ENCODE assay signal across 23 cellular contexts in the genomic region with DNA sequence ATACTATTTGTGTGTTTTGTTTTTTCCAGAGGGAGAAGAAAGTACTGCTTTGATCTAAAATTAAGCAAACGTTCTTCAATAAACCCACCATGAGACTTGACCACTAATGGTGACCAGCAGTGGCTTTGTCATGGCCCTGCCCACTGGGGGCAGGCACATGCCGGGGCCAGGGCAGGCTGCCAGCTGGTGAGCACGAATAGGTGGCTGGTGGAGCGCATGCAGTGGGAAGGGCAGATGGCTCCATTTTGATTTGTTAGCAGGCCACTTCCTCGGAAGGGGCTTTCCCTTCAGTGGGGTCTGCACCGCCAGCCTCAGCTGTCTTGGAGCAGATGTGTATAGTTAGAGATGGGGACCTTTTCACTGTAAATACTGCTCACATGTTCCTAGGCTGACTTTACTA.
"Had no signal": no experiment of that assay in that cellular context is flagged by ENCODE, and none has a peak within 500 bp of the region (broad histone marks: within the 10 kb centered on the region; RNA-seq: fewer than 3 reads in every experiment).

No MANE protein-coding gene starts in this region.

- H3K9me3 Mint-ChIP-seq: activated CD4-positive, alpha-beta memory T cell treated with anti-CD3 and anti-CD28 coated beads, Interleukin-2, amount 10 ng/mL, durations not matched to agents 7 days and 5 days; activated naive CD4-positive, alpha-beta T cell treated with anti-CD3 and anti-CD28 coated beads for 36 hours; activated naive CD8-positive, alpha-beta T cell treated with anti-CD3 and anti-CD28 coated beads for 36 hours; activated T-helper 17 cell treated with anti-CD3 and anti-CD28 coated beads, Interleukin-2, amount 50 U/mL, for 72 hours had no signal

- H3K27me3 Mint-ChIP-seq: activated CD4-positive, alpha-beta memory T cell treated with anti-CD3 and anti-CD28 coated beads, Interleukin-2, amount 10 ng/mL, durations not matched to agents 7 days and 5 days; activated CD4-positive, alpha-beta T cell treated with anti-CD3 and anti-CD28 coated beads for 36 hours; activated naive CD8-positive, alpha-beta T cell treated with anti-CD3 and anti-CD28 coated beads for 36 hours; activated T-helper 17 cell treated with anti-CD3 and anti-CD28 coated beads, Interleukin-2, amount 50 U/mL, for 72 hours had no signal

- H3K4me1 Mint-ChIP-seq: activated CD4-positive, alpha-beta memory T cell treated with anti-CD3 and anti-CD28 coated beads, Interleukin-2, amount 10 ng/mL, durations not matched to agents 7 days and 5 days; activated CD4-positive, alpha-beta T cell treated with anti-CD3 and anti-CD28 coated beads for 36 hours; activated naive CD8-positive, alpha-beta T cell treated with anti-CD3 and anti-CD28 coated beads for 36 hours; activated T-helper 17 cell treated with anti-CD3 and anti-CD28 coated beads, Interleukin-2, amount 50 U/mL, for 72 hours had no signal

- DNase-seq: activated CD4-positive, alpha-beta memory T cell treated with anti-CD3 and anti-CD28 coated beads, Interleukin-2, amount 10 ng/mL, durations not matched to agents 7 days and 5 days; activated CD4-positive, alpha-beta T cell treated with anti-CD3 and anti-CD28 coated beads for 36 hours; activated CD4-positive, alpha-beta T cell treated with anti-CD3 and anti-CD28 coated beads, Interleukin-2, amount 50 U/mL, for 1 hour; activated gamma-delta T cell; activated naive CD4-positive, alpha-beta T cell treated with anti-CD3 and anti-CD28 coated beads for 36 hours; activated naive CD8-positive, alpha-beta T cell treated with anti-CD3 and anti-CD28 coated beads for 36 hours; activated T-cell treated with anti-CD3 and anti-CD28 coated beads for 4 hours; activated T-cell treated with anti-CD3 and anti-CD28 coated beads, Interleukin-2, amount 50 U/mL, for 48 hours; brain microvascular endothelial cell; Kasumi-1; KBM-7; NCI-H1105 treated with DMSO at 0.1 percent for 48 hours; NCI-H1436 treated with DMSO at 0.1 percent for 48 hours; NCI-H1930; NCI-H2107; NCI-H510A treated with DMSO at 0.1 percent for 48 hours; NCI-H774; NK-92 treated with Interleukin-12 subunit alpha and Interleukin-12 subunit beta, amount 100 ng/mL, for 24 hours; Peyer's patch; Right ventricle myocardium superior; SK-N-SH; T-helper 1 cell had no signal

- H3K27ac Mint-ChIP-seq: activated CD4-positive, alpha-beta memory T cell treated with anti-CD3 and anti-CD28 coated beads, Interleukin-2, amount 10 ng/mL, durations not matched to agents 7 days and 5 days; activated CD4-positive, alpha-beta T cell treated with anti-CD3 and anti-CD28 coated beads for 36 hours; activated naive CD4-positive, alpha-beta T cell treated with anti-CD3 and anti-CD28 coated beads for 36 hours; activated naive CD8-positive, alpha-beta T cell treated with anti-CD3 and anti-CD28 coated beads for 36 hours; activated T-helper 17 cell treated with anti-CD3 and anti-CD28 coated beads, Interleukin-2, amount 50 U/mL, for 72 hours had no signal

- H3K36me3 Mint-ChIP-seq: activated naive CD8-positive, alpha-beta T cell treated with anti-CD3 and anti-CD28 coated beads for 36 hours had no signal

- H3K4me3 Mint-ChIP-seq: activated CD4-positive, alpha-beta memory T cell treated with anti-CD3 and anti-CD28 coated beads, Interleukin-2, amount 10 ng/mL, durations not matched to agents 7 days and 5 days; activated CD4-positive, alpha-beta T cell treated with anti-CD3 and anti-CD28 coated beads for 36 hours; activated naive CD4-positive, alpha-beta T cell treated with anti-CD3 and anti-CD28 coated beads for 36 hours; activated naive CD8-positive, alpha-beta T cell treated with anti-CD3 and anti-CD28 coated beads for 36 hours; activated T-helper 17 cell treated with anti-CD3 and anti-CD28 coated beads, Interleukin-2, amount 50 U/mL, for 72 hours had no signal
